In genomic region chr13:55538424-55538823, GRCh38 we compare ENCODE assay signal across 26 cellular contexts.
"Had no signal": no experiment of that assay in that cellular context is flagged by ENCODE, and none has a peak within 500 bp of the region (broad histone marks: within the 10 kb centered on the region; RNA-seq: fewer than 3 reads in every experiment).

No MANE protein-coding gene starts in this region.

- H3K27ac Mint-ChIP-seq: dendritic cell treated with granulocyte-macrophage colony-stimulating factor and Interleukin-4, amounts not matched to agents 40 ng/mL and 50 ng/mL, for 4 days; effector memory CD8-positive, alpha-beta T cell; endodermal cell; naive thymus-derived CD4-positive, alpha-beta T cell had no signal

- ATAC-seq: effector memory CD8-positive, alpha-beta T cell; esophagus mucosa; gastrocnemius medialis; heart right ventricle; left cardiac atrium; left lung; left ventricle myocardium superior; lower lobe of right lung; naive thymus-derived CD4-positive, alpha-beta T cell had no signal

- H3K9me3 Mint-ChIP-seq: dendritic cell treated with granulocyte-macrophage colony-stimulating factor and Interleukin-4, amounts not matched to agents 40 ng/mL and 50 ng/mL, for 4 days had no signal

- DNase-seq: colonic mucosa; cortex of kidney; effector CD8-positive, alpha-beta T cell; effector memory CD8-positive, alpha-beta T cell; endodermal cell; erythroblast; esophagus squamous epithelium; foreskin fibroblast; foreskin melanocyte; gastrocnemius medialis; glutamatergic neuron; head of caudate nucleus; heart right ventricle; hippocampal formation; islet precursor cell; kidney; kidney glomerular epithelial cell; left cardiac atrium; left lung; left ventricle myocardium superior; lower lobe of right lung; mesenchymal stem cell; midbrain; naive thymus-derived CD4-positive, alpha-beta T cell had no signal

- H3K27me3 Mint-ChIP-seq: dendritic cell treated with granulocyte-macrophage colony-stimulating factor and Interleukin-4, amounts not matched to agents 40 ng/mL and 50 ng/mL, for 4 days; effector memory CD8-positive, alpha-beta T cell; naive thymus-derived CD4-positive, alpha-beta T cell had no signal

- H3K4me3 Mint-ChIP-seq: dendritic cell treated with granulocyte-macrophage colony-stimulating factor and Interleukin-4, amounts not matched to agents 40 ng/mL and 50 ng/mL, for 4 days; effector memory CD8-positive, alpha-beta T cell; endodermal cell; naive thymus-derived CD4-positive, alpha-beta T cell had no signal

- H3K4me1 Mint-ChIP-seq: endodermal cell; naive thymus-derived CD4-positive, alpha-beta T cell had no signal
